ENCODE assay signal across 24 cellular contexts in genomic region chrX:98338544-98338943, GRCh38.
"Had no signal": no experiment of that assay in that cellular context is flagged by ENCODE, and none has a peak within 500 bp of the region (broad histone marks: within the 10 kb centered on the region; RNA-seq: fewer than 3 reads in every experiment).

No MANE protein-coding gene starts in this region.

- H3K4me1 ChIP-seq: body of pancreas, Peyer's patch had no signal

- H3K4me3 ChIP-seq: body of pancreas, cardiac muscle cell, Peyer's patch had no signal

- H3K4me3 Mint-ChIP-seq: activated CD8-positive, alpha-beta T cell treated with anti-CD3 and anti-CD28 coated beads, Interleukin-2, amount 10 ng/mL, durations not matched to agents 7 days and 5 days; activated naive CD4-positive, alpha-beta T cell treated with anti-CD3 and anti-CD28 coated beads, Interleukin-2, amount 50 U/mL, for 24 hours; T-helper 17 cell; WTC11 had no signal

- H3K4me1 Mint-ChIP-seq: activated naive CD4-positive, alpha-beta T cell treated with anti-CD3 and anti-CD28 coated beads, Interleukin-2, amount 50 U/mL, for 24 hours; T-helper 17 cell; WTC11 had no signal

- H3K9me3 ChIP-seq: body of pancreas, Peyer's patch had no signal

- H3K27ac ChIP-seq: body of pancreas, cardiac muscle cell, Peyer's patch had no signal

- H3K36me3 Mint-ChIP-seq: activated naive CD4-positive, alpha-beta T cell treated with anti-CD3 and anti-CD28 coated beads, Interleukin-2, amount 50 U/mL, for 24 hours had no signal

- DNase-seq: activated CD4-positive, alpha-beta T cell treated with anti-CD3 and anti-CD28 coated beads for 48 hours; activated CD4-positive, alpha-beta T cell treated with anti-CD3 and anti-CD28 coated beads, Interleukin-2, amount 50 U/mL, for 4 hours; activated CD4-positive, CD25-positive, alpha-beta regulatory T cell treated with anti-CD3 and anti-CD28 coated beads, Interleukin-2, amount 50 U/mL, for 72 hours; activated CD8-positive, alpha-beta memory T cell treated with anti-CD3 and anti-CD28 coated beads, Interleukin-2, amount 50 U/mL, for 48 hours; activated CD8-positive, alpha-beta T cell treated with anti-CD3 and anti-CD28 coated beads, Interleukin-2, amount 10 ng/mL, durations not matched to agents 7 days and 5 days; activated T-cell treated with anti-CD3 and anti-CD28 coated beads, Interleukin-2, amount 50 U/mL, for 1 hour; aorta; body of pancreas; cerebellar nuclear complex; NCI-H1105 treated with DMSO at 0.1 percent for 48 hours; NCI-H1436 treated with DMSO at 0.1 percent for 48 hours; NCI-H187 treated with DMSO at 0.1 percent for 48 hours; NCI-H2081 treated with DMSO at 0.1 percent for 48 hours; NCI-H2171; NCI-H2227 treated with DMSO at 0.1 percent for 48 hours; NCI-H446 treated with DMSO at 0.1 percent for 48 hours; NCI-H526 treated with DMSO at 0.1 percent for 48 hours; Peyer's patch; SIG-M5; T-helper 17 cell; T-helper 9 cell had no signal

- H3K27ac Mint-ChIP-seq: activated CD8-positive, alpha-beta T cell treated with anti-CD3 and anti-CD28 coated beads, Interleukin-2, amount 10 ng/mL, durations not matched to agents 7 days and 5 days; activated naive CD4-positive, alpha-beta T cell treated with anti-CD3 and anti-CD28 coated beads, Interleukin-2, amount 50 U/mL, for 24 hours; T-helper 17 cell; WTC11 had no signal

- H3K27me3 ChIP-seq: body of pancreas, cardiac muscle cell, Peyer's patch had no signal

- H3K36me3 ChIP-seq: cardiac muscle cell, Peyer's patch had no signal

- H3K27me3 Mint-ChIP-seq: activated naive CD4-positive, alpha-beta T cell treated with anti-CD3 and anti-CD28 coated beads, Interleukin-2, amount 50 U/mL, for 24 hours; T-helper 17 cell had no signal
